In the genomic region with DNA sequence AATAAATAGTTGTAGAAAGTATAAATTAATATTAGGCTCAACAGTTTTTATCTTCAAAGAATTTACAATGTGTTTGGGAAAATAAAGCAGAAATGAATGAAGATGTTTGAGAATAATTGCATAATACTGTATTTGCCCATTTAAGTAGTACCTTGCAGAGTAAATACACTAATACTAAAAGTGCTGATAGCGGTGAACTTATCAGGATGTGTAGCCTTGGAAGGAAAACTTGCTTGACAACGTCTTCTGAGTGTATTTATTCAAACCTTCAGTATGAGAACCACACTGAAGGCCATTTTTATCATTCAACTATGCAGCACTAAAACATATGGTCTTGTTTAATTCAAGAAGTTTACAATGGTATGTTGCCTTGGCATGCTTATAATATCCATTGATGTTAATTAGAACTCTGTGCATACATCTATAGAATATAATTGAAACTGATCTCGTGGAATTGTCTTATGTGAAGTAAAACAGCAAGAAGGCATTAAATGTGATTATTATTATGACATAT, we compare ENCODE assay signal across 1 cellular context.
A peak's percentile ranks its signal among the peaks of the same experiment; 100 is the strongest.
TF ChIP-seq lines count a peak whose summit lies in the region.

No MANE protein-coding gene starts in this region.

TF ChIP-seq in HepG2, 621 proteins besides CTCF, POLR2A, EP300 and RAD21 (continued from another document):
- TF ChIP-seq, protein P1, sequence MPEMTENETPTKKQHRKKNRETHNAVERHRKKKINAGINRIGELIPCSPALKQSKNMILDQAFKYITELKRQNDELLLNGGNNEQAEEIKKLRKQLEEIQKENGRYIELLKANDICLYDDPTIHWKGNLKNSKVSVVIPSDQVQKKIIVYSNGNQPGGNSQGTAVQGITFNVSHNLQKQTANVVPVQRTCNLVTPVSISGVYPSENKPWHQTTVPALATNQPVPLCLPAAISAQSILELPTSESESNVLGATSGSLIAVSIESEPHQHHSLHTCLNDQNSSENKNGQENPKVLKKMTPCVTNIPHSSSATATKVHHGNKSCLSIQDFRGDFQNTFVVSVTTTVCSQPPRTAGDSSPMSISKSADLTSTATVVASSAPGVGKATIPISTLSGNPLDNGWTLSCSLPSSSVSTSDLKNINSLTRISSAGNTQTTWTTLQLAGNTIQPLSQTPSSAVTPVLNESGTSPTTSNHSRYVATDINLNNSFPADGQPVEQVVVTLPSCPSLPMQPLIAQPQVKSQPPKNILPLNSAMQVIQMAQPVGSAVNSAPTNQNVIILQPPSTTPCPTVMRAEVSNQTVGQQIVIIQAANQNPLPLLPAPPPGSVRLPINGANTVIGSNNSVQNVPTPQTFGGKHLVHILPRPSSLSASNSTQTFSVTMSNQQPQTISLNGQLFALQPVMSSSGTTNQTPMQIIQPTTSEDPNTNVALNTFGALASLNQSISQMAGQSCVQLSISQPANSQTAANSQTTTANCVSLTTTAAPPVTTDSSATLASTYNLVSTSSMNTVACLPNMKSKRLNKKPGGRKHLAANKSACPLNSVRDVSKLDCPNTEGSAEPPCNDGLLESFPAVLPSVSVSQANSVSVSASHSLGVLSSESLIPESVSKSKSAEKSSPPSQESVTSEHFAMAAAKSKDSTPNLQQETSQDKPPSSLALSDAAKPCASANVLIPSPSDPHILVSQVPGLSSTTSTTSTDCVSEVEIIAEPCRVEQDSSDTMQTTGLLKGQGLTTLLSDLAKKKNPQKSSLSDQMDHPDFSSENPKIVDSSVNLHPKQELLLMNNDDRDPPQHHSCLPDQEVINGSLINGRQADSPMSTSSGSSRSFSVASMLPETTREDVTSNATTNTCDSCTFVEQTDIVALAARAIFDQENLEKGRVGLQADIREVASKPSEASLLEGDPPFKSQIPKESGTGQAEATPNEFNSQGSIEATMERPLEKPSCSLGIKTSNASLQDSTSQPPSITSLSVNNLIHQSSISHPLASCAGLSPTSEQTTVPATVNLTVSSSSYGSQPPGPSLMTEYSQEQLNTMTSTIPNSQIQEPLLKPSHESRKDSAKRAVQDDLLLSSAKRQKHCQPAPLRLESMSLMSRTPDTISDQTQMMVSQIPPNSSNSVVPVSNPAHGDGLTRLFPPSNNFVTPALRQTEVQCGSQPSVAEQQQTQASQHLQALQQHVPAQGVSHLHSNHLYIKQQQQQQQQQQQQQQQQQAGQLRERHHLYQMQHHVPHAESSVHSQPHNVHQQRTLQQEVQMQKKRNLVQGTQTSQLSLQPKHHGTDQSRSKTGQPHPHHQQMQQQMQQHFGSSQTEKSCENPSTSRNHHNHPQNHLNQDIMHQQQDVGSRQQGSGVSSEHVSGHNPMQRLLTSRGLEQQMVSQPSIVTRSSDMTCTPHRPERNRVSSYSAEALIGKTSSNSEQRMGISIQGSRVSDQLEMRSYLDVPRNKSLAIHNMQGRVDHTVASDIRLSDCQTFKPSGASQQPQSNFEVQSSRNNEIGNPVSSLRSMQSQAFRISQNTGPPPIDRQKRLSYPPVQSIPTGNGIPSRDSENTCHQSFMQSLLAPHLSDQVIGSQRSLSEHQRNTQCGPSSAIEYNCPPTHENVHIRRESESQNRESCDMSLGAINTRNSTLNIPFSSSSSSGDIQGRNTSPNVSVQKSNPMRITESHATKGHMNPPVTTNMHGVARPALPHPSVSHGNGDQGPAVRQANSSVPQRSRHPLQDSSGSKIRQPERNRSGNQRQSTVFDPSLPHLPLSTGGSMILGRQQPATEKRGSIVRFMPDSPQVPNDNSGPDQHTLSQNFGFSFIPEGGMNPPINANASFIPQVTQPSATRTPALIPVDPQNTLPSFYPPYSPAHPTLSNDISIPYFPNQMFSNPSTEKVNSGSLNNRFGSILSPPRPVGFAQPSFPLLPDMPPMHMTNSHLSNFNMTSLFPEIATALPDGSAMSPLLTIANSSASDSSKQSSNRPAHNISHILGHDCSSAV (CRISPR knock-in tag; IDR thresholded peaks at IDR 0.05; ENCODE audit: borderline replicate concordance) = no peak
- TF ChIP-seq ISL2 (CRISPR knock-in tag; IDR thresholded peaks at IDR 0.05) = peak; percentile 83
- TF ChIP-seq RBFOX2 (IDR thresholded peaks at IDR 0.05; ENCODE audit: low read depth, low read length) = no peak
- TF ChIP-seq, protein P2, sequence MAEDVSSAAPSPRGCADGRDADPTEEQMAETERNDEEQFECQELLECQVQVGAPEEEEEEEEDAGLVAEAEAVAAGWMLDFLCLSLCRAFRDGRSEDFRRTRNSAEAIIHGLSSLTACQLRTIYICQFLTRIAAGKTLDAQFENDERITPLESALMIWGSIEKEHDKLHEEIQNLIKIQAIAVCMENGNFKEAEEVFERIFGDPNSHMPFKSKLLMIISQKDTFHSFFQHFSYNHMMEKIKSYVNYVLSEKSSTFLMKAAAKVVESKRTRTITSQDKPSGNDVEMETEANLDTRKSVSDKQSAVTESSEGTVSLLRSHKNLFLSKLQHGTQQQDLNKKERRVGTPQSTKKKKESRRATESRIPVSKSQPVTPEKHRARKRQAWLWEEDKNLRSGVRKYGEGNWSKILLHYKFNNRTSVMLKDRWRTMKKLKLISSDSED (CRISPR knock-in tag; IDR thresholded peaks at IDR 0.05) = no peak
- TF ChIP-seq MIER3 (CRISPR knock-in tag; IDR thresholded peaks at IDR 0.05; ENCODE audit: borderline replicate concordance) = no peak
- no peak for TF ChIP-seq TCF7 (IDR thresholded peaks at IDR 0.05; ENCODE audit: low read depth)
- TF ChIP-seq, protein P3, sequence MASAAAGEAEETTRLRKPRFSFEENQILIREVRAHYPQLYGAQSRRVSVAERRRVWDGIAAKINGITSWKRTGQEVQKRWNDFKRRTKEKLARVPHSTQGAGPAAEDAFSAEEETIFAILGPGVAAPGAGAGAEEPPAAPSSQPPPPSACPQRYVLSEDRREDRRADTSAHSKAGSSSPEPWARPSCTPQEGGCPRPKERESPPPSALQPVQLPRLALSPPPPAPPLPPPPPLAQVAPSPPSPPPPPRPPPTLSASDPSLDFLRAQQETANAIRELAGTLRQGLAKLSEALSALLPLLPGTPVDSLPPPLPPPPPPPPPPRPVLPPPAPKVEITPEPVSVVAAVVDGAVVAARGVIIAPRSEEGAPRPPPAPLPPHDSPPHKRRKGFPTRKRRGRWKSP (CRISPR knock-in tag; IDR thresholded peaks at IDR 0.05) = no peak
- TF ChIP-seq SNRNP70 (IDR thresholded peaks at IDR 0.05; ENCODE audit: low read depth, low read length) = no peak
- no peak for TF ChIP-seq GLMP (CRISPR knock-in tag; IDR thresholded peaks at IDR 0.05; ENCODE audit: borderline replicate concordance)
- TF ChIP-seq ZEB1 (IDR thresholded peaks at IDR 0.05; ENCODE audit: insufficient replicate concordance, low read depth) = no peak
- TF ChIP-seq, protein P4, sequence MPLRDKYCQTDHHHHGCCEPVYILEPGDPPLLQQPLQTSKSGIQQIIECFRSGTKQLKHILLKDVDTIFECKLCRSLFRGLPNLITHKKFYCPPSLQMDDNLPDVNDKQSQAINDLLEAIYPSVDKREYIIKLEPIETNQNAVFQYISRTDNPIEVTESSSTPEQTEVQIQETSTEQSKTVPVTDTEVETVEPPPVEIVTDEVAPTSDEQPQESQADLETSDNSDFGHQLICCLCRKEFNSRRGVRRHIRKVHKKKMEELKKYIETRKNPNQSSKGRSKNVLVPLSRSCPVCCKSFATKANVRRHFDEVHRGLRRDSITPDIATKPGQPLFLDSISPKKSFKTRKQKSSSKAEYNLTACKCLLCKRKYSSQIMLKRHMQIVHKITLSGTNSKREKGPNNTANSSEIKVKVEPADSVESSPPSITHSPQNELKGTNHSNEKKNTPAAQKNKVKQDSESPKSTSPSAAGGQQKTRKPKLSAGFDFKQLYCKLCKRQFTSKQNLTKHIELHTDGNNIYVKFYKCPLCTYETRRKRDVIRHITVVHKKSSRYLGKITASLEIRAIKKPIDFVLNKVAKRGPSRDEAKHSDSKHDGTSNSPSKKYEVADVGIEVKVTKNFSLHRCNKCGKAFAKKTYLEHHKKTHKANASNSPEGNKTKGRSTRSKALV (CRISPR knock-in tag; IDR thresholded peaks at IDR 0.05) = no peak
- TF ChIP-seq NBN (conservative IDR thresholded peaks at IDR 0.05) = no peak
- no peak for TF ChIP-seq ZNF446 (CRISPR knock-in tag; IDR thresholded peaks at IDR 0.05)
- no peak for TF ChIP-seq ZMYM3 (CRISPR knock-in tag; IDR thresholded peaks at IDR 0.05)
- TF ChIP-seq MXD1 (CRISPR knock-in tag; IDR thresholded peaks at IDR 0.05) = no peak
- TF ChIP-seq, protein P5, sequence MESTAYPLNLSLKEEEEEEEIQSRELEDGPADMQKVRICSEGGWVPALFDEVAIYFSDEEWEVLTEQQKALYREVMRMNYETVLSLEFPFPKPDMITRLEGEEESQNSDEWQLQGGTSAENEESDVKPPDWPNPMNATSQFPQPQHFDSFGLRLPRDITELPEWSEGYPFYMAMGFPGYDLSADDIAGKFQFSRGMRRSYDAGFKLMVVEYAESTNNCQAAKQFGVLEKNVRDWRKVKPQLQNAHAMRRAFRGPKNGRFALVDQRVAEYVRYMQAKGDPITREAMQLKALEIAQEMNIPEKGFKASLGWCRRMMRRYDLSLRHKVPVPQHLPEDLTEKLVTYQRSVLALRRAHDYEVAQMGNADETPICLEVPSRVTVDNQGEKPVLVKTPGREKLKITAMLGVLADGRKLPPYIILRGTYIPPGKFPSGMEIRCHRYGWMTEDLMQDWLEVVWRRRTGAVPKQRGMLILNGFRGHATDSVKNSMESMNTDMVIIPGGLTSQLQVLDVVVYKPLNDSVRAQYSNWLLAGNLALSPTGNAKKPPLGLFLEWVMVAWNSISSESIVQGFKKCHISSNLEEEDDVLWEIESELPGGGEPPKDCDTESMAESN (CRISPR knock-in tag; conservative IDR thresholded peaks at IDR 0.05) = no peak
